Comparison of ENCODE assay signal across 1 cellular context in the genomic region with DNA sequence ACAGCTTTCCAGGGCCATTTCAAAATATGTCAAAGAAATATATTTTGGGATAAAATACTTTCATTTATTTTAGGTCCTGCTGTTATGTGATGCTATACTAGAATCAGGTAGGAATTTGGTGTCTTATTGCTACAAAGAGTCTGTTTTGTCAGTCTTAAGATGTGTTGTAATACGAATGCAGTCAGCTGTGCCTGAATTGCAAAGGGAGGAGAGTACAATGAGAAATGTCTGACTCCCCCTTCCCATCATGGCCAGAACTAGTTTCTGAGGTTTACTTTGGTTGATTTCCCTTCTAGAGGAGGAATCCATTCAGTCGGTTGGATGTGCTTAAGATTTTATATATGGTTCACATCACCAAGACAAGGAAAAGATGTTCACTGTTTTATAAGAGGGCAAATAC.
TF ChIP-seq lines count a peak whose summit lies in the region.

No MANE protein-coding gene starts in this region.

TF ChIP-seq in HepG2, 621 proteins besides CTCF, POLR2A, EP300 and RAD21 (continued from another document):
- TF ChIP-seq, protein P1, sequence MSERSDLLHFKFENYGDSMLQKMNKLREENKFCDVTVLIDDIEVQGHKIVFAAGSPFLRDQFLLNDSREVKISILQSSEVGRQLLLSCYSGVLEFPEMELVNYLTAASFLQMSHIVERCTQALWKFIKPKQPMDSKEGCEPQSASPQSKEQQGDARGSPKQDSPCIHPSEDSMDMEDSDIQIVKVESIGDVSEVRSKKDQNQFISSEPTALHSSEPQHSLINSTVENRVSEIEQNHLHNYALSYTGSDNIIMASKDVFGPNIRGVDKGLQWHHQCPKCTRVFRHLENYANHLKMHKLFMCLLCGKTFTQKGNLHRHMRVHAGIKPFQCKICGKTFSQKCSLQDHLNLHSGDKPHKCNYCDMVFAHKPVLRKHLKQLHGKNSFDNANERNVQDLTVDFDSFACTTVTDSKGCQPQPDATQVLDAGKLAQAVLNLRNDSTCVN (CRISPR knock-in tag; IDR thresholded peaks at IDR 0.05; ENCODE audit: borderline replicate concordance): no peak
- TF ChIP-seq JUN (CRISPR knock-in tag; IDR thresholded peaks at IDR 0.05) (no peak), PLRG1 (conservative IDR thresholded peaks at IDR 0.05) (no peak), TOPORS (CRISPR knock-in tag; IDR thresholded peaks at IDR 0.05) (no peak), ZSCAN22 (CRISPR knock-in tag; IDR thresholded peaks at IDR 0.05) (no peak), MAFF (IDR thresholded peaks at IDR 0.05; ENCODE audit: low read depth, low read length) (no peak), MAFK (conservative IDR thresholded peaks at IDR 0.05 in 1 of 2, IDR thresholded peaks at IDR 0.05 in 1 of 2; ENCODE audit: low read length in 2 of 2) (no peak), ZNF138 (CRISPR knock-in tag; IDR thresholded peaks at IDR 0.05; ENCODE audit: low read depth) (no peak)
TF ChIP-seq in HepG2: peak in this region for 0.
